28 cellular contexts compared by ENCODE assay signal in genomic region chr18:75351409-75351808, GRCh38.
"Had no signal": no experiment of that assay in that cellular context is flagged by ENCODE, and none has a peak within 500 bp of the region (broad histone marks: within the 10 kb centered on the region; RNA-seq: fewer than 3 reads in every experiment).

No MANE protein-coding gene starts in this region.

- H3K27me3 Mint-ChIP-seq: activated CD4-positive, alpha-beta T cell treated with anti-CD3 and anti-CD28 coated beads, Interleukin-2, amount 10 ng/mL, durations not matched to agents 7 days and 5 days; activated naive CD4-positive, alpha-beta T cell treated with anti-CD3 and anti-CD28 coated beads, Interleukin-2, amount 50 U/mL, for 24 hours had no signal

- H3K4me1 ChIP-seq: ascending aorta, body of pancreas had no signal

- H3K4me3 ChIP-seq: ascending aorta, body of pancreas, K562, SK-N-MC had no signal

- ATAC-seq: activated T-cell treated with anti-CD3 and anti-CD28 coated beads, Interleukin-2, amount 50 U/mL, for 72 hours; body of pancreas; K562; T-cell had no signal

- H3K4me3 Mint-ChIP-seq: activated CD4-positive, alpha-beta memory T cell treated with anti-CD3 and anti-CD28 coated beads for 36 hours; activated CD4-positive, alpha-beta T cell treated with anti-CD3 and anti-CD28 coated beads, Interleukin-2, amount 10 ng/mL, durations not matched to agents 7 days and 5 days; activated naive CD4-positive, alpha-beta T cell treated with anti-CD3 and anti-CD28 coated beads, Interleukin-2, amount 50 U/mL, for 24 hours; activated T-cell treated with anti-CD3 and anti-CD28 coated beads, Interleukin-2, amount 50 U/mL, for 72 hours; T-cell had no signal

- H3K4me1 Mint-ChIP-seq: activated CD4-positive, alpha-beta T cell treated with anti-CD3 and anti-CD28 coated beads, Interleukin-2, amount 10 ng/mL, durations not matched to agents 7 days and 5 days; activated naive CD4-positive, alpha-beta T cell treated with anti-CD3 and anti-CD28 coated beads, Interleukin-2, amount 50 U/mL, for 24 hours; T-cell had no signal

- H3K27ac ChIP-seq: ascending aorta, body of pancreas, SK-N-MC, VCaP had no signal

- H3K9me3 ChIP-seq: ascending aorta had no signal

- H3K27ac Mint-ChIP-seq: activated CD4-positive, alpha-beta memory T cell treated with anti-CD3 and anti-CD28 coated beads for 36 hours; activated CD4-positive, alpha-beta T cell treated with anti-CD3 and anti-CD28 coated beads, Interleukin-2, amount 10 ng/mL, durations not matched to agents 7 days and 5 days; activated naive CD4-positive, alpha-beta T cell treated with anti-CD3 and anti-CD28 coated beads, Interleukin-2, amount 50 U/mL, for 24 hours; activated T-cell treated with anti-CD3 and anti-CD28 coated beads, Interleukin-2, amount 50 U/mL, for 72 hours; activated T-helper 2 cell treated with anti-CD3 and anti-CD28 coated beads, Interferon-gamma antibody, Interleukin-2, Interleukin-4, amounts not matched to agents 10 μg/mL and 5 μg/mL and 100 μg/mL, durations not matched to agents 14 hours and 24 hours and 36 hours; T-cell had no signal

- H3K27me3 ChIP-seq: ascending aorta, body of pancreas had no signal

- H3K36me3 ChIP-seq: ascending aorta had no signal

- DNase-seq: activated CD4-positive, alpha-beta memory T cell treated with anti-CD3 and anti-CD28 coated beads for 36 hours; activated CD4-positive, alpha-beta T cell treated with anti-CD3 and anti-CD28 coated beads, Interleukin-2, amount 10 ng/mL, durations not matched to agents 7 days and 5 days; activated CD4-positive, CD25-positive, alpha-beta regulatory T cell; activated CD8-positive, alpha-beta memory T cell treated with anti-CD3 and anti-CD28 coated beads, Interleukin-2, amount 50 U/mL, for 4 hours; activated naive CD4-positive, alpha-beta T cell; activated T-cell treated with anti-CD3 and anti-CD28 coated beads, Interleukin-2, amount 50 U/mL, for 72 hours; amniotic stem cell; body of pancreas; Karpas-422; NCI-H1105 treated with DMSO at 0.1 percent for 48 hours; NCI-H1436 treated with DMSO at 0.1 percent for 48 hours; NCI-H187; NCI-H2081; NCI-H2171; NCI-H2227 treated with DMSO at 0.1 percent for 48 hours; NCI-H446 treated with DMSO at 0.1 percent for 48 hours; NCI-H526 treated with DMSO at 0.1 percent for 48 hours; NCI-H82; SIG-M5; T-cell; T-helper 2 cell; T1000 had no signal
